ENCODE assay signal across 10 cellular contexts in the genomic region with DNA sequence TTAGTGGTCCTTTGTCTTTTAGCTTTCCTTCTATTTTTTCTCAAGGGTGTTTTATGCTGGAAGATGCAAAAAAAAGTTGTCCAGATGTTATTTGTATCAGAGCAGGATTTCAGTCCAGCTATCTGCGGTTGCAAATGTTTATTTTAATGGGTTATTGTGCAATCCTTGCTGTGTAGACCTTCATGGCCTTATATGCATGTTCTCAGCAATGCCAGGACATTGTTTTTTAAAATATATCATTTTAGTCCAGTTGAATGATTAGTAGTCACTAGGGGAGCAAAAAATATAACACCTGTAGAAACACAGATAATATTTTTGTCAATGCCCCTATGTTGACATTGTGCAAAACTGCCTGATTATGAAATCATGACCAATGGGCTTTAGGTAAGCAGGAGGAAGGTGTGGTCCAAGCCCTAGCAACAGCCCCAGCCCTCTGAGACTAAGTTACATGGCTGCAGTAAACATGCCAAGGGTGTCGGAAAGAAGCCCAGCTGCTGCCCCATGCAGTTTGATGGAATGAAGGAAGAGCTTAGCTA.
DNase-seq lines count a peak whose midpoint lies in the region; ATAC-seq and TF ChIP-seq lines count a peak whose summit lies in the region.
"Had no signal": no experiment of that assay in that cellular context is flagged by ENCODE, and none has a peak within 500 bp of the region (broad histone marks: within the 10 kb centered on the region; RNA-seq: fewer than 3 reads in every experiment).

No MANE protein-coding gene starts in this region.

- POLR2A ChIA-PET in CD4-positive, alpha-beta memory T cell (lab: Charles Lee; ENCODE audit: partially characterized antibody): no interaction called here

- CTCF ChIA-PET in CD4-positive, alpha-beta memory T cell (lab: Charles Lee; ENCODE audit: partially characterized antibody): no interaction called here

- peaks cover 0 to 11% (median 1%) of the 10 kb centered on the region in 8 donors for H3K9me3 Mint-ChIP-seq in CD4-positive, alpha-beta memory T cell

- TF ChIP-seq CTCF in astrocyte of the cerebellum (IDR thresholded peaks at IDR 0.05; ENCODE audit: low read depth, low read length, missing control alignments) (no peak), thoracic aorta (IDR thresholded peaks at IDR 0.05) (no peak)

- no peaks in the 10 kb centered on the region for H3K36me3 ChIP-seq in thoracic aorta
- no peaks in the 10 kb centered on the region for H3K36me3 ChIP-seq in CD4-positive, alpha-beta memory T cell (ENCODE audit: insufficient read depth, low read length)

- intact Hi-C loops in CD4-positive, alpha-beta memory T cell (cut with micrococcal nuclease): no loop called here

- no peak overlapping the region for H3K4me3 Mint-ChIP-seq in CD4-positive, alpha-beta memory T cell

- no peaks in the 10 kb centered on the region for H3K36me3 Mint-ChIP-seq in CD4-positive, alpha-beta memory T cell

- no peak overlapping the region for H3K4me3 ChIP-seq in astrocyte of the cerebellum (ENCODE audit: low read depth, low read length)
- H3K4me3 ChIP-seq in thoracic aorta: no peak overlapping the region
- H3K4me3 ChIP-seq in CD4-positive, alpha-beta memory T cell (ENCODE audit: low read length in 2 of 2): no peak overlapping the region
- H3K4me3 ChIP-seq: skin epidermis had no signal

- H3K27ac ChIP-seq in thoracic aorta: no peak overlapping the region
- H3K27ac ChIP-seq in CD4-positive, alpha-beta memory T cell (ENCODE audit: low read depth, low read length): no peak overlapping the region

- no peaks in the 10 kb centered on the region for H3K4me1 Mint-ChIP-seq in CD4-positive, alpha-beta memory T cell

- DNase-seq in HT-29 (ENCODE audit: low spot score) (peak; percentile 3), astrocyte of the cerebellum (ENCODE audit: low read depth) (peak; percentile 72), left kidney (ENCODE audit: low read depth, low spot score) (peak; percentile 80), thoracic aorta (ENCODE audit: low spot score) (no peak), NCI-H2107 (lab: John Stamatoyannopoulos, UW) (no peak)
- no peak for DNase-seq in CD4-positive, alpha-beta memory T cell
- DNase-seq: activated effector memory CD4-positive, alpha-beta T cell treated with anti-CD3 and anti-CD28 coated beads, Interleukin-2, amount 50 U/mL, for 16 hours had no signal

- H3K9me3 ChIP-seq in thoracic aorta: no peaks in the 10 kb centered on the region
- no peaks in the 10 kb centered on the region for H3K9me3 ChIP-seq in CD4-positive, alpha-beta memory T cell (ENCODE audit: control insufficient read depth in 1 of 2, low read length in 2 of 2)

- no peak overlapping the region for H3K27ac Mint-ChIP-seq in CD4-positive, alpha-beta memory T cell

- in situ Hi-C loops in astrocyte of the cerebellum (cut with HindIII; ENCODE audit: low sequenced_read_pairs): no loop called here

- ATAC-seq in thoracic aorta (ENCODE audit: insufficient number of reproducible peaks, low FRiP score, low read depth) (peak; percentile 50), HG03469 (IDR thresholded peaks at IDR 0.05; ENCODE audit: unreplicated experiment) (no peak), HG03457 (IDR thresholded peaks at IDR 0.05; ENCODE audit: unreplicated experiment) (no peak)

- no peaks in the 10 kb centered on the region for H3K27me3 ChIP-seq in thoracic aorta (replicated peaks; ENCODE audit: insufficient read depth)
- no peaks in the 10 kb centered on the region for H3K27me3 ChIP-seq in CD4-positive, alpha-beta memory T cell (ENCODE audit: insufficient read depth, low read length)

- no peaks in the 10 kb centered on the region for H3K27me3 Mint-ChIP-seq in CD4-positive, alpha-beta memory T cell

- H3K4me1 ChIP-seq in thoracic aorta (ENCODE audit: control insufficient read depth in 1 of 2, low read depth in 2 of 2): peaks cover 0 to 13% of the 10 kb centered on the region in 2 donors
- H3K4me1 ChIP-seq in CD4-positive, alpha-beta memory T cell (ENCODE audit: insufficient read depth, low read length): no peaks in the 10 kb centered on the region

Comparison
In these comparisons a context has a peak if more than half of its experiments do, and no peak if none do; other contexts are left out.
1. DNase-seq: peak in HT-29 (single experiment), astrocyte of the cerebellum (single experiment) and left kidney (single experiment); none in thoracic aorta (single experiment), CD4-positive, alpha-beta memory T cell (0 of 5) and NCI-H2107 (single experiment).